ENCODE assay signal across 1 cellular context in the genomic region with DNA sequence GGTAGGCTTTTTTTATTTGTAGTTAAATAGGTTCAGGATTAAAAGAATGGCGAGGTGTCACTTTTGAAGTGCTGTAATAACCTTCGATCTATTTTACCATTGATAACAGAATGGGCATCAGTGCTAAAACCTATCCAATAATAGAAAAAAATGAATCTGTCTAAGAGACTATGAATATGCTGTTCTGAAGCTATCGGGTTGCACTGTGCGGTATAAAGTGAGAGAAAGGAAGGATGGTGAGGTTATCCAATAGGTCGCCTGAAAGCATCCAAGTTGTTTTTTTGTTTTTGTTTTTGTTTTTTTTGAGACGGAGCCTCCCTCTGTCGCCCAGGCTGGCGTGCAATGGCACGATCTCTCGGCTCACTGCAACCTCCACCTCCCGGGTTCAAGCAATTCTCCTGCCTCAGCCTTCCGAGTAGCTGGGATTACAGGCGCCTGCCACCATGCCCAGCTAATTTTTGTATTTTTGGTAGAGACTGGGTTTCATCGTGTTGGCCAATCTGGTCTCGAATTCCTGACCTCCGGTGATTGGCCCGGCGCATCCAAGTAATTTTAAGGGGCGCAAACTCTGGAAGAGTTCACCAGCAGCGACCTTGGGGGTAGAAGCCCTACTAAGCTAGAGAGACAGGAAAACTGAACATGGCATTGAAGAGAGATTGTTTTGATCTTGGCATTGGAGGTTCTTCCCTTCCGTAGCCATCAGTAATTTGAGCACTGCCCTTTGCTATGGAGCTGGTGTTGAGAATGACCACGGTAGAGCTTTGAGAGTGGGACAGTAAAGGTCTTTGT.
TF ChIP-seq lines count a peak whose summit lies in the region.

No MANE protein-coding gene starts in this region.

TF ChIP-seq in HepG2, 621 proteins besides CTCF, POLR2A, EP300 and RAD21 (continues in another document):
- no peak for TF ChIP-seq EHMT2 (IDR thresholded peaks at IDR 0.05; ENCODE audit: borderline replicate concordance, low read depth, low read length)
- peak; percentile 15 for TF ChIP-seq PHF8 (CRISPR knock-in tag; IDR thresholded peaks at IDR 0.05)
- TF ChIP-seq ZNF296 (CRISPR knock-in tag; conservative IDR thresholded peaks at IDR 0.05) = no peak
- TF ChIP-seq TBL1XR1 (IDR thresholded peaks at IDR 0.05; ENCODE audit: borderline replicate concordance, low read length, partially characterized antibody) = no peak
- TF ChIP-seq MAF1 (CRISPR knock-in tag; IDR thresholded peaks at IDR 0.05; ENCODE audit: borderline replicate concordance) = no peak
- no peak for TF ChIP-seq PPARG (CRISPR knock-in tag; conservative IDR thresholded peaks at IDR 0.05)
- no peak for TF ChIP-seq ZNF33A (CRISPR knock-in tag; IDR thresholded peaks at IDR 0.05; ENCODE audit: borderline replicate concordance)
- no peak for TF ChIP-seq GATA4 (IDR thresholded peaks at IDR 0.05; ENCODE audit: borderline replicate concordance, low read depth)
- TF ChIP-seq HDAC1 (CRISPR knock-in tag; IDR thresholded peaks at IDR 0.05) = no peak
- no peak for TF ChIP-seq ETV6 (CRISPR knock-in tag; conservative IDR thresholded peaks at IDR 0.05)
- no peak for TF ChIP-seq AHR (CRISPR knock-in tag; IDR thresholded peaks at IDR 0.05)
- TF ChIP-seq, protein P1, sequence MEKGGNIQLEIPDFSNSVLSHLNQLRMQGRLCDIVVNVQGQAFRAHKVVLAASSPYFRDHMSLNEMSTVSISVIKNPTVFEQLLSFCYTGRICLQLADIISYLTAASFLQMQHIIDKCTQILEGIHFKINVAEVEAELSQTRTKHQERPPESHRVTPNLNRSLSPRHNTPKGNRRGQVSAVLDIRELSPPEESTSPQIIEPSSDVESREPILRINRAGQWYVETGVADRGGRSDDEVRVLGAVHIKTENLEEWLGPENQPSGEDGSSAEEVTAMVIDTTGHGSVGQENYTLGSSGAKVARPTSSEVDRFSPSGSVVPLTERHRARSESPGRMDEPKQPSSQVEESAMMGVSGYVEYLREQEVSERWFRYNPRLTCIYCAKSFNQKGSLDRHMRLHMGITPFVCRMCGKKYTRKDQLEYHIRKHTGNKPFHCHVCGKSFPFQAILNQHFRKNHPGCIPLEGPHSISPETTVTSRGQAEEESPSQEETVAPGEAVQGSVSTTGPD (CRISPR knock-in tag; IDR thresholded peaks at IDR 0.05) = no peak
- no peak for TF ChIP-seq SRSF9 (IDR thresholded peaks at IDR 0.05; ENCODE audit: borderline replicate concordance, insufficient read depth, low read depth, low read length, poor library complexity, severe bottlenecking)
- TF ChIP-seq, protein P2, sequence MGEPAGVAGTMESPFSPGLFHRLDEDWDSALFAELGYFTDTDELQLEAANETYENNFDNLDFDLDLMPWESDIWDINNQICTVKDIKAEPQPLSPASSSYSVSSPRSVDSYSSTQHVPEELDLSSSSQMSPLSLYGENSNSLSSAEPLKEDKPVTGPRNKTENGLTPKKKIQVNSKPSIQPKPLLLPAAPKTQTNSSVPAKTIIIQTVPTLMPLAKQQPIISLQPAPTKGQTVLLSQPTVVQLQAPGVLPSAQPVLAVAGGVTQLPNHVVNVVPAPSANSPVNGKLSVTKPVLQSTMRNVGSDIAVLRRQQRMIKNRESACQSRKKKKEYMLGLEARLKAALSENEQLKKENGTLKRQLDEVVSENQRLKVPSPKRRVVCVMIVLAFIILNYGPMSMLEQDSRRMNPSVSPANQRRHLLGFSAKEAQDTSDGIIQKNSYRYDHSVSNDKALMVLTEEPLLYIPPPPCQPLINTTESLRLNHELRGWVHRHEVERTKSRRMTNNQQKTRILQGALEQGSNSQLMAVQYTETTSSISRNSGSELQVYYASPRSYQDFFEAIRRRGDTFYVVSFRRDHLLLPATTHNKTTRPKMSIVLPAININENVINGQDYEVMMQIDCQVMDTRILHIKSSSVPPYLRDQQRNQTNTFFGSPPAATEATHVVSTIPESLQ (CRISPR knock-in tag; conservative IDR thresholded peaks at IDR 0.05) = no peak
- TF ChIP-seq, protein P3, sequence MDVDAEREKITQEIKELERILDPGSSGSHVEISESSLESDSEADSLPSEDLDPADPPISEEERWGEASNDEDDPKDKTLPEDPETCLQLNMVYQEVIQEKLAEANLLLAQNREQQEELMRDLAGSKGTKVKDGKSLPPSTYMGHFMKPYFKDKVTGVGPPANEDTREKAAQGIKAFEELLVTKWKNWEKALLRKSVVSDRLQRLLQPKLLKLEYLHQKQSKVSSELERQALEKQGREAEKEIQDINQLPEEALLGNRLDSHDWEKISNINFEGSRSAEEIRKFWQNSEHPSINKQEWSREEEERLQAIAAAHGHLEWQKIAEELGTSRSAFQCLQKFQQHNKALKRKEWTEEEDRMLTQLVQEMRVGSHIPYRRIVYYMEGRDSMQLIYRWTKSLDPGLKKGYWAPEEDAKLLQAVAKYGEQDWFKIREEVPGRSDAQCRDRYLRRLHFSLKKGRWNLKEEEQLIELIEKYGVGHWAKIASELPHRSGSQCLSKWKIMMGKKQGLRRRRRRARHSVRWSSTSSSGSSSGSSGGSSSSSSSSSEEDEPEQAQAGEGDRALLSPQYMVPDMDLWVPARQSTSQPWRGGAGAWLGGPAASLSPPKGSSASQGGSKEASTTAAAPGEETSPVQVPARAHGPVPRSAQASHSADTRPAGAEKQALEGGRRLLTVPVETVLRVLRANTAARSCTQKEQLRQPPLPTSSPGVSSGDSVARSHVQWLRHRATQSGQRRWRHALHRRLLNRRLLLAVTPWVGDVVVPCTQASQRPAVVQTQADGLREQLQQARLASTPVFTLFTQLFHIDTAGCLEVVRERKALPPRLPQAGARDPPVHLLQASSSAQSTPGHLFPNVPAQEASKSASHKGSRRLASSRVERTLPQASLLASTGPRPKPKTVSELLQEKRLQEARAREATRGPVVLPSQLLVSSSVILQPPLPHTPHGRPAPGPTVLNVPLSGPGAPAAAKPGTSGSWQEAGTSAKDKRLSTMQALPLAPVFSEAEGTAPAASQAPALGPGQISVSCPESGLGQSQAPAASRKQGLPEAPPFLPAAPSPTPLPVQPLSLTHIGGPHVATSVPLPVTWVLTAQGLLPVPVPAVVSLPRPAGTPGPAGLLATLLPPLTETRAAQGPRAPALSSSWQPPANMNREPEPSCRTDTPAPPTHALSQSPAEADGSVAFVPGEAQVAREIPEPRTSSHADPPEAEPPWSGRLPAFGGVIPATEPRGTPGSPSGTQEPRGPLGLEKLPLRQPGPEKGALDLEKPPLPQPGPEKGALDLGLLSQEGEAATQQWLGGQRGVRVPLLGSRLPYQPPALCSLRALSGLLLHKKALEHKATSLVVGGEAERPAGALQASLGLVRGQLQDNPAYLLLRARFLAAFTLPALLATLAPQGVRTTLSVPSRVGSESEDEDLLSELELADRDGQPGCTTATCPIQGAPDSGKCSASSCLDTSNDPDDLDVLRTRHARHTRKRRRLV (CRISPR knock-in tag; IDR thresholded peaks at IDR 0.05) = no peak
- no peak for TF ChIP-seq ARID2 (CRISPR knock-in tag; IDR thresholded peaks at IDR 0.05; ENCODE audit: borderline replicate concordance)
- TF ChIP-seq ZNF678 (CRISPR knock-in tag; IDR thresholded peaks at IDR 0.05) = no peak
- no peak for TF ChIP-seq HNRNPH1 (optimal IDR thresholded peaks at IDR 0.05; ENCODE audit: low read depth, low read length)
- TF ChIP-seq, protein P4, sequence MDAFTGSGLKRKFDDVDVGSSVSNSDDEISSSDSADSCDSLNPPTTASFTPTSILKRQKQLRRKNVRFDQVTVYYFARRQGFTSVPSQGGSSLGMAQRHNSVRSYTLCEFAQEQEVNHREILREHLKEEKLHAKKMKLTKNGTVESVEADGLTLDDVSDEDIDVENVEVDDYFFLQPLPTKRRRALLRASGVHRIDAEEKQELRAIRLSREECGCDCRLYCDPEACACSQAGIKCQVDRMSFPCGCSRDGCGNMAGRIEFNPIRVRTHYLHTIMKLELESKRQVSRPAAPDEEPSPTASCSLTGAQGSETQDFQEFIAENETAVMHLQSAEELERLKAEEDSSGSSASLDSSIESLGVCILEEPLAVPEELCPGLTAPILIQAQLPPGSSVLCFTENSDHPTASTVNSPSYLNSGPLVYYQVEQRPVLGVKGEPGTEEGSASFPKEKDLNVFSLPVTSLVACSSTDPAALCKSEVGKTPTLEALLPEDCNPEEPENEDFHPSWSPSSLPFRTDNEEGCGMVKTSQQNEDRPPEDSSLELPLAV (CRISPR knock-in tag; conservative IDR thresholded peaks at IDR 0.05; ENCODE audit: low read depth) = no peak
- TF ChIP-seq ZNF510 (CRISPR knock-in tag; IDR thresholded peaks at IDR 0.05; ENCODE audit: low read depth) = no peak
- no peak for TF ChIP-seq HES4 (CRISPR knock-in tag; IDR thresholded peaks at IDR 0.05; ENCODE audit: borderline replicate concordance)
- TF ChIP-seq MIXL1 (CRISPR knock-in tag; IDR thresholded peaks at IDR 0.05) = no peak
- no peak for TF ChIP-seq MAFK (conservative IDR thresholded peaks at IDR 0.05 in 1 of 2, IDR thresholded peaks at IDR 0.05 in 1 of 2; ENCODE audit: low read length in 2 of 2)
- no peak for TF ChIP-seq RELA (CRISPR knock-in tag; IDR thresholded peaks at IDR 0.05)
- TF ChIP-seq, protein P5, sequence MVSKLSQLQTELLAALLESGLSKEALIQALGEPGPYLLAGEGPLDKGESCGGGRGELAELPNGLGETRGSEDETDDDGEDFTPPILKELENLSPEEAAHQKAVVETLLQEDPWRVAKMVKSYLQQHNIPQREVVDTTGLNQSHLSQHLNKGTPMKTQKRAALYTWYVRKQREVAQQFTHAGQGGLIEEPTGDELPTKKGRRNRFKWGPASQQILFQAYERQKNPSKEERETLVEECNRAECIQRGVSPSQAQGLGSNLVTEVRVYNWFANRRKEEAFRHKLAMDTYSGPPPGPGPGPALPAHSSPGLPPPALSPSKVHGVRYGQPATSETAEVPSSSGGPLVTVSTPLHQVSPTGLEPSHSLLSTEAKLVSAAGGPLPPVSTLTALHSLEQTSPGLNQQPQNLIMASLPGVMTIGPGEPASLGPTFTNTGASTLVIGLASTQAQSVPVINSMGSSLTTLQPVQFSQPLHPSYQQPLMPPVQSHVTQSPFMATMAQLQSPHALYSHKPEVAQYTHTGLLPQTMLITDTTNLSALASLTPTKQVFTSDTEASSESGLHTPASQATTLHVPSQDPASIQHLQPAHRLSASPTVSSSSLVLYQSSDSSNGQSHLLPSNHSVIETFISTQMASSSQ (IDR thresholded peaks at IDR 0.05; ENCODE audit: low read depth) = no peak
- TF ChIP-seq, protein P5 (CRISPR knock-in tag; IDR thresholded peaks at IDR 0.05; ENCODE audit: borderline replicate concordance) = 0 out of 2 replicates have a peak, but pooled peaks have one; percentile 27
- TF ChIP-seq STAT5B (CRISPR knock-in tag; IDR thresholded peaks at IDR 0.05) = no peak
- no peak for TF ChIP-seq ISX (CRISPR knock-in tag; conservative IDR thresholded peaks at IDR 0.05)
- TF ChIP-seq, protein P6, sequence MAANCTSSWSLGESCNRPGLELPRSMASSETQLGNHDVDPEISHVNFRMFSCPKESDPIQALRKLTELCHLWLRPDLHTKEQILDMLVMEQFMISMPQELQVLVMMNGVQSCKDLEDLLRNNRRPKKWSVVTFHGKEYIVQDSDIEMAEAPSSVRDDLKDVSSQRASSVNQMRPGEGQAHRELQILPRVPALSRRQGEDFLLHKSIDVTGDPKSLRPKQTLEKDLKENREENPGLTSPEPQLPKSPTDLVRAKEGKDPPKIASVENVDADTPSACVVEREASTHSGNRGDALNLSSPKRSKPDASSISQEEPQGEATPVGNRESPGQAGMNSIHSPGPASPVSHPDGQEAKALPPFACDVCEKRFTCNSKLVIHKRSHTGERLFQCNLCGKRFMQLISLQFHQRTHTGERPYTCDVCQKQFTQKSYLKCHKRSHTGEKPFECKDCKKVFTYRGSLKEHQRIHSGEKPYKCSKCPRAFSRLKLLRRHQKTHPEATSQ (CRISPR knock-in tag; IDR thresholded peaks at IDR 0.05; ENCODE audit: borderline replicate concordance) = no peak
- no peak for TF ChIP-seq TGIF2 (CRISPR knock-in tag; IDR thresholded peaks at IDR 0.05)
- TF ChIP-seq ZNF317 (CRISPR knock-in tag; IDR thresholded peaks at IDR 0.05) = no peak
- no peak for TF ChIP-seq ZNF883 (CRISPR knock-in tag; IDR thresholded peaks at IDR 0.05; ENCODE audit: not compliant biosample characterization)
- TF ChIP-seq HDAC6 (IDR thresholded peaks at IDR 0.05; ENCODE audit: low read depth, low read length) = no peak
- no peak for TF ChIP-seq ZNF331 (CRISPR knock-in tag; IDR thresholded peaks at IDR 0.05)
- TF ChIP-seq REXO4 (CRISPR knock-in tag; IDR thresholded peaks at IDR 0.05; ENCODE audit: borderline replicate concordance) = no peak
- TF ChIP-seq ZNF101 (CRISPR knock-in tag; IDR thresholded peaks at IDR 0.05; ENCODE audit: borderline replicate concordance, low read depth) = no peak
- TF ChIP-seq, protein P7, sequence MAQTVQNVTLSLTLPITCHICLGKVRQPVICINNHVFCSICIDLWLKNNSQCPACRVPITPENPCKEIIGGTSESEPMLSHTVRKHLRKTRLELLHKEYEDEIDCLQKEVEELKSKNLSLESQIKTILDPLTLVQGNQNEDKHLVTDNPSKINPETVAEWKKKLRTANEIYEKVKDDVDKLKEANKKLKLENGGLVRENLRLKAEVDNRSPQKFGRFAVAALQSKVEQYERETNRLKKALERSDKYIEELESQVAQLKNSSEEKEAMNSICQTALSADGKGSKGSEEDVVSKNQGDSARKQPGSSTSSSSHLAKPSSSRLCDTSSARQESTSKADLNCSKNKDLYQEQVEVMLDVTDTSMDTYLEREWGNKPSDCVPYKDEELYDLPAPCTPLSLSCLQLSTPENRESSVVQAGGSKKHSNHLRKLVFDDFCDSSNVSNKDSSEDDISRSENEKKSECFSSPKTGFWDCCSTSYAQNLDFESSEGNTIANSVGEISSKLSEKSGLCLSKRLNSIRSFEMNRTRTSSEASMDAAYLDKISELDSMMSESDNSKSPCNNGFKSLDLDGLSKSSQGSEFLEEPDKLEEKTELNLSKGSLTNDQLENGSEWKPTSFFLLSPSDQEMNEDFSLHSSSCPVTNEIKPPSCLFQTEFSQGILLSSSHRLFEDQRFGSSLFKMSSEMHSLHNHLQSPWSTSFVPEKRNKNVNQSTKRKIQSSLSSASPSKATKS (CRISPR knock-in tag; IDR thresholded peaks at IDR 0.05) = no peak
- TF ChIP-seq ZBTB7A (CRISPR knock-in tag; IDR thresholded peaks at IDR 0.05) = no peak
- TF ChIP-seq, protein P8, sequence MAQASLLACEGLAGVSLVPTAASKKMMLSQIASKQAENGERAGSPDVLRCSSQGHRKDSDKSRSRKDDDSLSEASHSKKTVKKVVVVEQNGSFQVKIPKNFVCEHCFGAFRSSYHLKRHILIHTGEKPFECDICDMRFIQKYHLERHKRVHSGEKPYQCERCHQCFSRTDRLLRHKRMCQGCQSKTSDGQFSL (CRISPR knock-in tag; IDR thresholded peaks at IDR 0.05) = no peak
- TF ChIP-seq ZSCAN9 (CRISPR knock-in tag; IDR thresholded peaks at IDR 0.05; ENCODE audit: borderline replicate concordance) = no peak
- TF ChIP-seq AGO2 (optimal IDR thresholded peaks at IDR 0.05; ENCODE audit: low read depth, low read length) = no peak
